In the genomic region with DNA sequence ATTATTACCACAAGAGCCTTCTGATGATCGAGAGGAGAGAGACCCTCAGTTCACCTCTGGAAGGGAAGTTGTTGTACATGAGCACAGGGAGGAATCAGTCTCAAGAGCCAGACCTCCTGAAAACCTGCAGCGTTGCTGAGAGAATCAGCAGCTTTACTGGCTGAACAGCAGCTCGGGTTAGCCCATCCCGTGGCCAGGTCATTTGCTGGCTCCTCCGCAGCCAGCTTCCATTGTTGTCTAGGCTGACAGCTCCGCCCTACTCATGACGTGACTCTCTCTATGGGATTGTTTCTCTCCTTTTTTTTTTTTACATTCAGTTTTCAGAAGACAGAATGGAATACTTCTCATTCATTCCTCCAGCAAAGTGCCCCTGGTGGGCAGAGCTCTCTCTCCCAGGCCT, we compare ENCODE assay signal across 2 cellular contexts.
TF ChIP-seq lines count a peak whose summit lies in the region.

No MANE protein-coding gene starts in this region.

TF ChIP-seq in WTC11, 78 proteins besides CTCF, POLR2A, EP300 and RAD21 (continued from another document and continues in another):
- TF ChIP-seq NFE2L1 (CRISPR knock-in tag; IDR thresholded peaks at IDR 0.05) (no peak), ZNF263 (CRISPR knock-in tag; IDR thresholded peaks at IDR 0.05; ENCODE audit: low read depth) (no peak), FOXP4 (CRISPR knock-in tag; IDR thresholded peaks at IDR 0.05) (no peak), ZNF121 (CRISPR knock-in tag; IDR thresholded peaks at IDR 0.05) (no peak), TEAD4 (CRISPR knock-in tag; IDR thresholded peaks at IDR 0.05) (no peak), MYBL2 (CRISPR knock-in tag; IDR thresholded peaks at IDR 0.05) (no peak), AFF4 (CRISPR knock-in tag; IDR thresholded peaks at IDR 0.05; ENCODE audit: borderline replicate concordance) (no peak)
- TF ChIP-seq, protein P1, sequence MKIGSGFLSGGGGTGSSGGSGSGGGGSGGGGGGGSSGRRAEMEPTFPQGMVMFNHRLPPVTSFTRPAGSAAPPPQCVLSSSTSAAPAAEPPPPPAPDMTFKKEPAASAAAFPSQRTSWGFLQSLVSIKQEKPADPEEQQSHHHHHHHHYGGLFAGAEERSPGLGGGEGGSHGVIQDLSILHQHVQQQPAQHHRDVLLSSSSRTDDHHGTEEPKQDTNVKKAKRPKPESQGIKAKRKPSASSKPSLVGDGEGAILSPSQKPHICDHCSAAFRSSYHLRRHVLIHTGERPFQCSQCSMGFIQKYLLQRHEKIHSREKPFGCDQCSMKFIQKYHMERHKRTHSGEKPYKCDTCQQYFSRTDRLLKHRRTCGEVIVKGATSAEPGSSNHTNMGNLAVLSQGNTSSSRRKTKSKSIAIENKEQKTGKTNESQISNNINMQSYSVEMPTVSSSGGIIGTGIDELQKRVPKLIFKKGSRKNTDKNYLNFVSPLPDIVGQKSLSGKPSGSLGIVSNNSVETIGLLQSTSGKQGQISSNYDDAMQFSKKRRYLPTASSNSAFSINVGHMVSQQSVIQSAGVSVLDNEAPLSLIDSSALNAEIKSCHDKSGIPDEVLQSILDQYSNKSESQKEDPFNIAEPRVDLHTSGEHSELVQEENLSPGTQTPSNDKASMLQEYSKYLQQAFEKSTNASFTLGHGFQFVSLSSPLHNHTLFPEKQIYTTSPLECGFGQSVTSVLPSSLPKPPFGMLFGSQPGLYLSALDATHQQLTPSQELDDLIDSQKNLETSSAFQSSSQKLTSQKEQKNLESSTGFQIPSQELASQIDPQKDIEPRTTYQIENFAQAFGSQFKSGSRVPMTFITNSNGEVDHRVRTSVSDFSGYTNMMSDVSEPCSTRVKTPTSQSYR (CRISPR knock-in tag; IDR thresholded peaks at IDR 0.05) = no peak
- TF ChIP-seq, protein P2, sequence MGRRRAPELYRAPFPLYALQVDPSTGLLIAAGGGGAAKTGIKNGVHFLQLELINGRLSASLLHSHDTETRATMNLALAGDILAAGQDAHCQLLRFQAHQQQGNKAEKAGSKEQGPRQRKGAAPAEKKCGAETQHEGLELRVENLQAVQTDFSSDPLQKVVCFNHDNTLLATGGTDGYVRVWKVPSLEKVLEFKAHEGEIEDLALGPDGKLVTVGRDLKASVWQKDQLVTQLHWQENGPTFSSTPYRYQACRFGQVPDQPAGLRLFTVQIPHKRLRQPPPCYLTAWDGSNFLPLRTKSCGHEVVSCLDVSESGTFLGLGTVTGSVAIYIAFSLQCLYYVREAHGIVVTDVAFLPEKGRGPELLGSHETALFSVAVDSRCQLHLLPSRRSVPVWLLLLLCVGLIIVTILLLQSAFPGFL (CRISPR knock-in tag; IDR thresholded peaks at IDR 0.05; ENCODE audit: borderline replicate concordance) = no peak

TF ChIP-seq in SK-N-SH, 30 proteins besides CTCF, POLR2A, EP300 and RAD21 (continued from another document):
- TF ChIP-seq, protein P3, sequence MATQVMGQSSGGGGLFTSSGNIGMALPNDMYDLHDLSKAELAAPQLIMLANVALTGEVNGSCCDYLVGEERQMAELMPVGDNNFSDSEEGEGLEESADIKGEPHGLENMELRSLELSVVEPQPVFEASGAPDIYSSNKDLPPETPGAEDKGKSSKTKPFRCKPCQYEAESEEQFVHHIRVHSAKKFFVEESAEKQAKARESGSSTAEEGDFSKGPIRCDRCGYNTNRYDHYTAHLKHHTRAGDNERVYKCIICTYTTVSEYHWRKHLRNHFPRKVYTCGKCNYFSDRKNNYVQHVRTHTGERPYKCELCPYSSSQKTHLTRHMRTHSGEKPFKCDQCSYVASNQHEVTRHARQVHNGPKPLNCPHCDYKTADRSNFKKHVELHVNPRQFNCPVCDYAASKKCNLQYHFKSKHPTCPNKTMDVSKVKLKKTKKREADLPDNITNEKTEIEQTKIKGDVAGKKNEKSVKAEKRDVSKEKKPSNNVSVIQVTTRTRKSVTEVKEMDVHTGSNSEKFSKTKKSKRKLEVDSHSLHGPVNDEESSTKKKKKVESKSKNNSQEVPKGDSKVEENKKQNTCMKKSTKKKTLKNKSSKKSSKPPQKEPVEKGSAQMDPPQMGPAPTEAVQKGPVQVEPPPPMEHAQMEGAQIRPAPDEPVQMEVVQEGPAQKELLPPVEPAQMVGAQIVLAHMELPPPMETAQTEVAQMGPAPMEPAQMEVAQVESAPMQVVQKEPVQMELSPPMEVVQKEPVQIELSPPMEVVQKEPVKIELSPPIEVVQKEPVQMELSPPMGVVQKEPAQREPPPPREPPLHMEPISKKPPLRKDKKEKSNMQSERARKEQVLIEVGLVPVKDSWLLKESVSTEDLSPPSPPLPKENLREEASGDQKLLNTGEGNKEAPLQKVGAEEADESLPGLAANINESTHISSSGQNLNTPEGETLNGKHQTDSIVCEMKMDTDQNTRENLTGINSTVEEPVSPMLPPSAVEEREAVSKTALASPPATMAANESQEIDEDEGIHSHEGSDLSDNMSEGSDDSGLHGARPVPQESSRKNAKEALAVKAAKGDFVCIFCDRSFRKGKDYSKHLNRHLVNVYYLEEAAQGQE (IDR thresholded peaks at IDR 0.05; ENCODE audit: low read depth, low read length) = no peak
- TF ChIP-seq USF1 (IDR thresholded peaks at IDR 0.05; ENCODE audit: borderline replicate concordance, low read depth) (no peak), SMC3 (IDR thresholded peaks at IDR 0.05; ENCODE audit: low read depth, low read length) (no peak), YY1 (IDR thresholded peaks at IDR 0.05; ENCODE audit: low read depth) (no peak), POLR2AphosphoS5 (IDR thresholded peaks at IDR 0.05; ENCODE audit: low read depth, low read length) (no peak), SIN3A (IDR thresholded peaks at IDR 0.05; ENCODE audit: borderline replicate concordance, low read depth, low read length) (no peak), MEF2A (IDR thresholded peaks at IDR 0.05; ENCODE audit: borderline replicate concordance, low read depth) (no peak), TCF12 (IDR thresholded peaks at IDR 0.05) (no peak), FOSL2 (IDR thresholded peaks at IDR 0.05; ENCODE audit: borderline replicate concordance, low read depth) (no peak)
TF ChIP-seq in SK-N-SH: peak in this region for 0.
